ENCODE assay signal across 1 cellular context in the genomic region with DNA sequence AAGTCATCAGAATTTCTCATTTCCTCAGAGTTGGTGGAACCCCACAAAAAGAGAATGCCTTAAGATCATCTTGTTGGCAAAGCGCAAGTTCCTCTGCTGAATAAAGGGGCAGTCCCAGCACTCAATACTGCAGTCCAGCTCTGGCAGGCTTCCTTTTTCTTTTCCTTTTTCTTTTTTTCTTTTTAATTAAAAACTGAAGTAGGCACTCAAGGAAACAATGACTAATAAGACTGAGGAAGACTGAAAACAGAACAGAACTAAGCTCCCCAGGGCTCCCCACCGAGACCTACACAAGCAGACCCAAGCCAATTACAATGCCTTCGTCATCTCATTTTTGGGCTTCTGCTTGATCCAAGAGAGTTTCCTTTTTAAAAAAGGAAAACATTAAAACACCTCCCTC.
TF ChIP-seq lines count a peak whose summit lies in the region.

No MANE protein-coding gene starts in this region.

TF ChIP-seq in SK-N-SH treated with all-trans-retinoic acid at 6 μM for 48 hours, 23 proteins besides CTCF, POLR2A, EP300 and RAD21 (continued from another document):
- TF ChIP-seq, protein P1, sequence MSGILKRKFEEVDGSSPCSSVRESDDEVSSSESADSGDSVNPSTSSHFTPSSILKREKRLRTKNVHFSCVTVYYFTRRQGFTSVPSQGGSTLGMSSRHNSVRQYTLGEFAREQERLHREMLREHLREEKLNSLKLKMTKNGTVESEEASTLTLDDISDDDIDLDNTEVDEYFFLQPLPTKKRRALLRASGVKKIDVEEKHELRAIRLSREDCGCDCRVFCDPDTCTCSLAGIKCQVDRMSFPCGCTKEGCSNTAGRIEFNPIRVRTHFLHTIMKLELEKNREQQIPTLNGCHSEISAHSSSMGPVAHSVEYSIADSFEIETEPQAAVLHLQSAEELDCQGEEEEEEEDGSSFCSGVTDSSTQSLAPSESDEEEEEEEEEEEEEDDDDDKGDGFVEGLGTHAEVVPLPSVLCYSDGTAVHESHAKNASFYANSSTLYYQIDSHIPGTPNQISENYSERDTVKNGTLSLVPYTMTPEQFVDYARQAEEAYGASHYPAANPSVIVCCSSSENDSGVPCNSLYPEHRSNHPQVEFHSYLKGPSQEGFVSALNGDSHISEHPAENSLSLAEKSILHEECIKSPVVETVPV (CRISPR knock-in tag; IDR thresholded peaks at IDR 0.05), result no peak
- TF ChIP-seq ISL1 (CRISPR knock-in tag; IDR thresholded peaks at IDR 0.05) (no peak), SNAI2 (CRISPR knock-in tag; IDR thresholded peaks at IDR 0.05) (no peak), RARB (CRISPR knock-in tag; IDR thresholded peaks at IDR 0.05) (no peak), PPARA (CRISPR knock-in tag; IDR thresholded peaks at IDR 0.05; ENCODE audit: borderline replicate concordance) (no peak), GLIS3 (CRISPR knock-in tag; IDR thresholded peaks at IDR 0.05) (no peak)
